In the genomic region with DNA sequence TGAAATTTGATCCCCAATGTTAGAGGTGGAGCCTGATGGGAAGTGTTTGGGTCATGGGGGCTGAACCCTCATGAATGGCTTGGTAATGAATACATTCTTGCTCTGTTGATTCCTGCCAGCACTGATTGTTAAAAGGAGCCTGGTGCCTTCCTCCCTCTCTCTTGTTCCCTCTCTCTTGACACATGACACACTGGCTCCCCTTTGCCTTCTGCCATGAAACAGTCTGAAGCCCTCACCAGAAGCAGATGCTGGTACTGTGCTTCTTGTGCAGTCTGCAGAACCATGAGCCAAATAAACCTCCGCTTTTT, we compare ENCODE assay signal across 1 cellular context.
TF ChIP-seq lines count a peak whose summit lies in the region.

No MANE protein-coding gene starts in this region.

TF ChIP-seq in WTC11, 78 proteins besides CTCF, POLR2A, EP300 and RAD21 (continued from another document and continues in another):
- TF ChIP-seq, protein P1, sequence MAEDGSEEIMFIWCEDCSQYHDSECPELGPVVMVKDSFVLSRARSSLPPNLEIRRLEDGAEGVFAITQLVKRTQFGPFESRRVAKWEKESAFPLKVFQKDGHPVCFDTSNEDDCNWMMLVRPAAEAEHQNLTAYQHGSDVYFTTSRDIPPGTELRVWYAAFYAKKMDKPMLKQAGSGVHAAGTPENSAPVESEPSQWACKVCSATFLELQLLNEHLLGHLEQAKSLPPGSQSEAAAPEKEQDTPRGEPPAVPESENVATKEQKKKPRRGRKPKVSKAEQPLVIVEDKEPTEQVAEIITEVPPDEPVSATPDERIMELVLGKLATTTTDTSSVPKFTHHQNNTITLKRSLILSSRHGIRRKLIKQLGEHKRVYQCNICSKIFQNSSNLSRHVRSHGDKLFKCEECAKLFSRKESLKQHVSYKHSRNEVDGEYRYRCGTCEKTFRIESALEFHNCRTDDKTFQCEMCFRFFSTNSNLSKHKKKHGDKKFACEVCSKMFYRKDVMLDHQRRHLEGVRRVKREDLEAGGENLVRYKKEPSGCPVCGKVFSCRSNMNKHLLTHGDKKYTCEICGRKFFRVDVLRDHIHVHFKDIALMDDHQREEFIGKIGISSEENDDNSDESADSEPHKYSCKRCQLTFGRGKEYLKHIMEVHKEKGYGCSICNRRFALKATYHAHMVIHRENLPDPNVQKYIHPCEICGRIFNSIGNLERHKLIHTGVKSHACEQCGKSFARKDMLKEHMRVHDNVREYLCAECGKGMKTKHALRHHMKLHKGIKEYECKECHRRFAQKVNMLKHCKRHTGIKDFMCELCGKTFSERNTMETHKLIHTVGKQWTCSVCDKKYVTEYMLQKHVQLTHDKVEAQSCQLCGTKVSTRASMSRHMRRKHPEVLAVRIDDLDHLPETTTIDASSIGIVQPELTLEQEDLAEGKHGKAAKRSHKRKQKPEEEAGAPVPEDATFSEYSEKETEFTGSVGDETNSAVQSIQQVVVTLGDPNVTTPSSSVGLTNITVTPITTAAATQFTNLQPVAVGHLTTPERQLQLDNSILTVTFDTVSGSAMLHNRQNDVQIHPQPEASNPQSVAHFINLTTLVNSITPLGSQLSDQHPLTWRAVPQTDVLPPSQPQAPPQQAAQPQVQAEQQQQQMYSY (CRISPR knock-in tag; IDR thresholded peaks at IDR 0.05), result no peak
- TF ChIP-seq ZBTB21 (CRISPR knock-in tag; IDR thresholded peaks at IDR 0.05; ENCODE audit: borderline replicate concordance) (no peak), HMGA2 (CRISPR knock-in tag; IDR thresholded peaks at IDR 0.05) (no peak), EMX1 (CRISPR knock-in tag; IDR thresholded peaks at IDR 0.05) (no peak), TEAD1 (CRISPR knock-in tag; IDR thresholded peaks at IDR 0.05) (no peak), NFYB (CRISPR knock-in tag; conservative IDR thresholded peaks at IDR 0.05; ENCODE audit: low read depth) (no peak), ELF4 (CRISPR knock-in tag; IDR thresholded peaks at IDR 0.05; ENCODE audit: low read depth) (no peak), ERG (CRISPR knock-in tag; IDR thresholded peaks at IDR 0.05) (no peak), ATF1 (CRISPR knock-in tag; IDR thresholded peaks at IDR 0.05) (no peak), HMGXB4 (CRISPR knock-in tag; IDR thresholded peaks at IDR 0.05) (no peak), ZNF317 (CRISPR knock-in tag; IDR thresholded peaks at IDR 0.05; ENCODE audit: borderline replicate concordance, low read depth) (no peak), TP53 (CRISPR knock-in tag; IDR thresholded peaks at IDR 0.05) (no peak), ZNF532 (CRISPR knock-in tag; IDR thresholded peaks at IDR 0.05; ENCODE audit: borderline replicate concordance) (no peak), KAT7 (CRISPR knock-in tag; IDR thresholded peaks at IDR 0.05; ENCODE audit: borderline replicate concordance) (no peak), GABPB1 (CRISPR knock-in tag; IDR thresholded peaks at IDR 0.05) (no peak), ETV6 (CRISPR knock-in tag; IDR thresholded peaks at IDR 0.05) (peak; percentile 77; the same call in 1 of the 2 replicates), ZSCAN18 (CRISPR knock-in tag; IDR thresholded peaks at IDR 0.05) (no peak), MXD4 (CRISPR knock-in tag; IDR thresholded peaks at IDR 0.05; ENCODE audit: borderline replicate concordance) (no peak), ATF2 (CRISPR knock-in tag; IDR thresholded peaks at IDR 0.05; ENCODE audit: borderline replicate concordance, low read depth) (no peak), CDX4 (CRISPR knock-in tag; IDR thresholded peaks at IDR 0.05; ENCODE audit: borderline replicate concordance) (no peak), RELA (CRISPR knock-in tag; IDR thresholded peaks at IDR 0.05; ENCODE audit: borderline replicate concordance) (no peak), MYBL2 (CRISPR knock-in tag; IDR thresholded peaks at IDR 0.05) (no peak), GTF2I (CRISPR knock-in tag; conservative IDR thresholded peaks at IDR 0.05) (no peak), NFATC4 (CRISPR knock-in tag; IDR thresholded peaks at IDR 0.05) (no peak), ZNF263 (CRISPR knock-in tag; IDR thresholded peaks at IDR 0.05; ENCODE audit: low read depth) (no peak), NR3C1 (CRISPR knock-in tag; conservative IDR thresholded peaks at IDR 0.05; ENCODE audit: low read depth) (no peak)
- TF ChIP-seq, protein P2, sequence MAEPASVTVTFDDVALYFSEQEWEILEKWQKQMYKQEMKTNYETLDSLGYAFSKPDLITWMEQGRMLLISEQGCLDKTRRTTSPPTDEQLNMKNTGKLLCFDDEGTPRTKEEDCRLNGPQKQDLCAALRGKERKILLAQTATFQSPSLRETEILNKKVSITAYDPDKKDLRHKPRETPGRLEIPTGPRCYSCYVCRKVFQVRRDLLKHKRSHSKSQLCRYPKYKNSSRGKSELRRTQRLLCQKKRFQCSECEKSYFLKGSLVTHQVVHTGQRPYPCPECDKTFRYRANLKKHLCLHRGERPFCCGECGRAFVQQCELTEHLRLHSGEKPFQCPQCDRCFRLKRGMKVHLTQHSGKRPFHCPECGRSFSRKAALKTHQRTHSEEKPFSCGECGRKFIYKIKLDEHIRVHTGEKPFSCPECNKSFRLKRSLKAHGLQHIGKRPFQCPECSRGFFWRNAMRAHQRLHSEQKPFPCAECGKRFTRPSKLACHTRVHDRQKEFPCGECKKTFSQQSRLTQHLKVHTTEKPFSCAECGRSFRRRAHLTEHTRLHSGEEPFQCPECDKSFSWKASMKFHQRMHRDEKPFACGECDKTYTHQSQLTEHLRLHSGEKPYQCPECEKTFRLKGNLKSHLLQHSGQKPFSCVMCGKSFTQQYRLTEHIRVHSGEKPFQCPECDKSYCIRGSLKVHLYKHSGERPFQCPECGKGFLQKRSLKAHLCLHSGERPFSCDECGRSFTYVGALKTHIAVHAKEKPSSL (CRISPR knock-in tag; conservative IDR thresholded peaks at IDR 0.05), result no peak
- TF ChIP-seq, protein P3, sequence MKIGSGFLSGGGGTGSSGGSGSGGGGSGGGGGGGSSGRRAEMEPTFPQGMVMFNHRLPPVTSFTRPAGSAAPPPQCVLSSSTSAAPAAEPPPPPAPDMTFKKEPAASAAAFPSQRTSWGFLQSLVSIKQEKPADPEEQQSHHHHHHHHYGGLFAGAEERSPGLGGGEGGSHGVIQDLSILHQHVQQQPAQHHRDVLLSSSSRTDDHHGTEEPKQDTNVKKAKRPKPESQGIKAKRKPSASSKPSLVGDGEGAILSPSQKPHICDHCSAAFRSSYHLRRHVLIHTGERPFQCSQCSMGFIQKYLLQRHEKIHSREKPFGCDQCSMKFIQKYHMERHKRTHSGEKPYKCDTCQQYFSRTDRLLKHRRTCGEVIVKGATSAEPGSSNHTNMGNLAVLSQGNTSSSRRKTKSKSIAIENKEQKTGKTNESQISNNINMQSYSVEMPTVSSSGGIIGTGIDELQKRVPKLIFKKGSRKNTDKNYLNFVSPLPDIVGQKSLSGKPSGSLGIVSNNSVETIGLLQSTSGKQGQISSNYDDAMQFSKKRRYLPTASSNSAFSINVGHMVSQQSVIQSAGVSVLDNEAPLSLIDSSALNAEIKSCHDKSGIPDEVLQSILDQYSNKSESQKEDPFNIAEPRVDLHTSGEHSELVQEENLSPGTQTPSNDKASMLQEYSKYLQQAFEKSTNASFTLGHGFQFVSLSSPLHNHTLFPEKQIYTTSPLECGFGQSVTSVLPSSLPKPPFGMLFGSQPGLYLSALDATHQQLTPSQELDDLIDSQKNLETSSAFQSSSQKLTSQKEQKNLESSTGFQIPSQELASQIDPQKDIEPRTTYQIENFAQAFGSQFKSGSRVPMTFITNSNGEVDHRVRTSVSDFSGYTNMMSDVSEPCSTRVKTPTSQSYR (CRISPR knock-in tag; IDR thresholded peaks at IDR 0.05), result peak; percentile 31; the same call in 1 of the 2 replicates
- TF ChIP-seq, protein P4, sequence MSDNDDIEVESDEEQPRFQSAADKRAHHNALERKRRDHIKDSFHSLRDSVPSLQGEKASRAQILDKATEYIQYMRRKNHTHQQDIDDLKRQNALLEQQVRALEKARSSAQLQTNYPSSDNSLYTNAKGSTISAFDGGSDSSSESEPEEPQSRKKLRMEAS (CRISPR knock-in tag; IDR thresholded peaks at IDR 0.05), result peak; percentile 79
- TF ChIP-seq, protein P5, sequence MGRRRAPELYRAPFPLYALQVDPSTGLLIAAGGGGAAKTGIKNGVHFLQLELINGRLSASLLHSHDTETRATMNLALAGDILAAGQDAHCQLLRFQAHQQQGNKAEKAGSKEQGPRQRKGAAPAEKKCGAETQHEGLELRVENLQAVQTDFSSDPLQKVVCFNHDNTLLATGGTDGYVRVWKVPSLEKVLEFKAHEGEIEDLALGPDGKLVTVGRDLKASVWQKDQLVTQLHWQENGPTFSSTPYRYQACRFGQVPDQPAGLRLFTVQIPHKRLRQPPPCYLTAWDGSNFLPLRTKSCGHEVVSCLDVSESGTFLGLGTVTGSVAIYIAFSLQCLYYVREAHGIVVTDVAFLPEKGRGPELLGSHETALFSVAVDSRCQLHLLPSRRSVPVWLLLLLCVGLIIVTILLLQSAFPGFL (CRISPR knock-in tag; IDR thresholded peaks at IDR 0.05; ENCODE audit: borderline replicate concordance), result no peak
